Comparison of ENCODE assay signal across 13 cellular contexts in the genomic region with DNA sequence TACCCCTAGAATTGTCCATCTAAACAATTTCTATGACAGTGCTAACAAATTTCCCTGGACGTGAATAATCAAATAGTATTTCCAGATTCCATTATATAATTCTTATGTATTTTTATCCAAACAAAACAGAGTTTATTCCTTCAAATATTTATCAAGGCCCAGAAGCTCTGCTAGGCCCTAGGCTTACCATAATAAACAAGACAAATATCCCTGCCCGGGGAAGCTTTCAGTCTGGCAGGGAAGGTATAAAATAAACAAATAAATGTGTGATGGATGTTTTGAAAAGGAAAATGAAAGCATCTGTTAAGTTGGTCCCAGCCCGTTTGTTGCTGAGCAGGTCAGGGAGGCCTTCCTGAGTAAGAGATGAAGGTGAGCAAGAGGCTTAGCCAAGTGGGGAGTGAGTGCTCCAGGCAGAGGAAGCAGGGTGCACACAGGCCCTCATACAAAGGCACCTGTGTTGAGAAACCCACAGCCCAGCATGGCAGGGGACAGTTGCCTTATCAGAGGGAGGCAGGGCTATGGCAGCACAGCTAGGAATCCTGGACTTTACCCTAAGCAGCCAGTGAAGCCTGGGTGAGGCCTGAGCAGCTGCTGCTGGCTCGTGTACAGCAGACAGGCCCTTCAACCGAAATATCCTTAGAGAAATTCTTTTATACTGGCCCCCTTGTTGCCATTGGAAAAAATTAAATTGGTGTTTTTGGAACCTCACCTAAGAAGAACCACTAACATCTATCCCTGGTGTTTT. TPM values are rescaled to one million over a fixed set of nuclear protein-coding genes. Genes with fewer than 3 reads are reported as not detected.
DNase-seq lines count a peak whose midpoint lies in the region; ATAC-seq, FAIRE-seq and TF ChIP-seq lines count a peak whose summit lies in the region.
"Had no signal": no experiment of that assay in that cellular context is flagged by ENCODE, and none has a peak within 500 bp of the region (broad histone marks: within the 10 kb centered on the region; RNA-seq: fewer than 3 reads in every experiment).

No MANE protein-coding gene starts in this region.

- TF ChIP-seq POLR2A in K562 (conservative IDR thresholded peaks at IDR 0.05), result no peak

- H3K9me3 ChIP-seq in K562 (replicated peaks; ENCODE audit: control insufficient read depth, insufficient read depth, low read depth, low read length), result no peaks in the 10 kb centered on the region
- H3K9me3 ChIP-seq: BLaER1, thoracic aorta had no signal

- H3K4me2 ChIP-seq in K562 (ENCODE audit: insufficient read depth, low read length), result no peak overlapping the region
- H3K4me2 ChIP-seq: BLaER1 had no signal

- peaks cover 3% of the 10 kb centered on the region for H3K4me1 Mint-ChIP-seq in activated naive CD8-positive, alpha-beta T cell (ENCODE audit: low read depth)
- peaks cover 3% of the 10 kb centered on the region for H3K4me1 Mint-ChIP-seq in activated naive CD8-positive, alpha-beta T cell treated with anti-CD3 and anti-CD28 coated beads for 36 hours
- H3K4me1 Mint-ChIP-seq in memory B cell (no peaks in the 10 kb centered on the region), chondrocyte (ENCODE audit: low read depth) (peaks cover 2% of the 10 kb centered on the region)

- no peak for DNase-seq in activated naive CD8-positive, alpha-beta T cell treated with anti-CD3 and anti-CD28 coated beads for 36 hours
- DNase-seq in K562 (ENCODE audit: extremely low read depth in 1 of 4, low spot score in 3 of 4) (no peak), memory B cell (ENCODE audit: low spot score in 2 of 2) (no peak), chondrocyte (ENCODE audit: low spot score) (no peak), posterior cingulate gyrus (no peak), dorsolateral prefrontal cortex (no peak)
- DNase-seq: effector CD8-positive, alpha-beta T cell; NCI-H1694 had no signal

- POLR2A ChIA-PET in K562 (lab: Yijun Ruan, JAX), result no interaction called here

- no peaks in the 10 kb centered on the region for H3K27me3 Mint-ChIP-seq in activated naive CD8-positive, alpha-beta T cell
- H3K27me3 Mint-ChIP-seq in activated naive CD8-positive, alpha-beta T cell treated with anti-CD3 and anti-CD28 coated beads for 36 hours, result no peaks in the 10 kb centered on the region
- H3K27me3 Mint-ChIP-seq in memory B cell, result no peaks in the 10 kb centered on the region
- H3K27me3 Mint-ChIP-seq in chondrocyte (ENCODE audit: low read depth), result no peaks in the 10 kb centered on the region

- CTCF ChIA-PET in K562 (lab: Yijun Ruan, JAX; ENCODE audit: low intra/inter-chr PET ratio), result no interaction called here

- no peak overlapping the region for H2AFZ ChIP-seq in K562 (ENCODE audit: low read depth, low read length)

- BruUV-seq in K562 (replicated peaks; lab: Mats Ljungman, UMichigan), result no TSS peak

- no peaks in the 10 kb centered on the region for H3K9me3 Mint-ChIP-seq in activated naive CD8-positive, alpha-beta T cell (ENCODE audit: low read depth)
- H3K9me3 Mint-ChIP-seq in activated naive CD8-positive, alpha-beta T cell treated with anti-CD3 and anti-CD28 coated beads for 36 hours, result no peaks in the 10 kb centered on the region
- no peaks in the 10 kb centered on the region for H3K9me3 Mint-ChIP-seq in memory B cell
- H3K9me3 Mint-ChIP-seq in chondrocyte (ENCODE audit: low read depth), result no peaks in the 10 kb centered on the region

- in situ Hi-C loops in K562 (cut with MboI), result no loop called here

- no peak for TF ChIP-seq RAD21 in K562 (CRISPR knock-in tag; conservative IDR thresholded peaks at IDR 0.05 in 1 of 2, IDR thresholded peaks at IDR 0.05 in 1 of 2)

- WGBS in K562 (ENCODE audit: insufficient coverage, low coverage, missing lambda C conversion rate), result 90% methylated on average over 5 of the region's 5 CpGs

- intact Hi-C loops in K562 (cut with micrococcal nuclease) (no loop called here), posterior cingulate gyrus (cut with DNase I) (no loop called here), dorsolateral prefrontal cortex (cut with DNase I) (no loop called here)

- H4K20me1 ChIP-seq in K562 (replicated peaks; ENCODE audit: control insufficient read depth, insufficient read depth, low read length), result no peaks in the 10 kb centered on the region

- H3K36me3 Mint-ChIP-seq in activated naive CD8-positive, alpha-beta T cell, result peaks cover 13% of the 10 kb centered on the region
- H3K36me3 Mint-ChIP-seq in activated naive CD8-positive, alpha-beta T cell treated with anti-CD3 and anti-CD28 coated beads for 36 hours, result peaks cover 31% of the 10 kb centered on the region
- H3K36me3 Mint-ChIP-seq in memory B cell (peaks cover 9% of the 10 kb centered on the region), chondrocyte (ENCODE audit: low read depth) (no peaks in the 10 kb centered on the region)

- H3K27me3 ChIP-seq in K562 (ENCODE audit: control insufficient read depth in 2 of 2, insufficient read depth in 2 of 2, low read length in 2 of 2) (no peaks in the 10 kb centered on the region), dorsolateral prefrontal cortex (no peaks in the 10 kb centered on the region)
- H3K27me3 ChIP-seq: BLaER1 had no signal

- TF ChIP-seq CTCF in K562 (IDR thresholded peaks at IDR 0.05 in 2 of 3, conservative IDR thresholded peaks at IDR 0.05 in 1 of 3; ENCODE audit: insufficient read depth in 2 of 3, low read depth in 1 of 3, low read length in 3 of 3) (no peak), chondrocyte (IDR thresholded peaks at IDR 0.05) (no peak), dorsolateral prefrontal cortex (IDR thresholded peaks at IDR 0.05 in 54 of 56, conservative IDR thresholded peaks at IDR 0.05 in 2 of 56; ENCODE audit: low read depth in 1 of 56, partially characterized antibody in 56 of 56) (no peak)

- no peak for ATAC-seq in K562
- ATAC-seq in memory B cell (ENCODE audit: low read depth), result no peak
- ATAC-seq in GM18858 (IDR thresholded peaks at IDR 0.05; ENCODE audit: unreplicated experiment), result no peak

- H3K9ac ChIP-seq in K562 (ENCODE audit: insufficient read depth in 1 of 2, low read depth in 2 of 2, low read length in 2 of 2), result no peak overlapping the region
- H3K9ac ChIP-seq: BLaER1 had no signal

- FAIRE-seq in K562 (lab: Jason Lieb, UNC), result no peak
- FAIRE-seq: TTC549 had no signal

- H3K27ac ChIP-seq in K562 (ENCODE audit: extremely low read depth, low read depth, low read length) (no peak overlapping the region), dorsolateral prefrontal cortex (peak overlapping the region in 3 of 59 donors; percentile 25 to 46 (median 35))
- H3K27ac ChIP-seq: BLaER1 had no signal

- H3K4me1 ChIP-seq in K562 (replicated peaks in 1 of 2; ENCODE audit: control insufficient read depth in 2 of 2, insufficient read depth in 2 of 2, low read length in 2 of 2), result peaks cover 0 to 2% of the 10 kb centered on the region in 2 experiments; a peak in 1 of 5 replicates
- H3K4me1 ChIP-seq: BLaER1 had no signal

- H3K4me3 ChIP-seq in K562 (no peak overlapping the region), dorsolateral prefrontal cortex (no peak overlapping the region)
- H3K4me3 ChIP-seq: BLaER1, thoracic aorta had no signal

- H3K27ac Mint-ChIP-seq in activated naive CD8-positive, alpha-beta T cell, result peak overlapping the region; percentile 42
- no peak overlapping the region for H3K27ac Mint-ChIP-seq in activated naive CD8-positive, alpha-beta T cell treated with anti-CD3 and anti-CD28 coated beads for 36 hours
- H3K27ac Mint-ChIP-seq in memory B cell (peak overlapping the region; percentile 1), chondrocyte (ENCODE audit: unreplicated experiment) (no peak overlapping the region)

- peaks cover 92% of the 10 kb centered on the region for H3K36me3 ChIP-seq in K562 (ENCODE audit: control insufficient read depth, insufficient read depth, low read length)
- H3K36me3 ChIP-seq: thoracic aorta had no signal

- H3K9me1 ChIP-seq in K562 (ENCODE audit: control insufficient read depth, insufficient read depth, low read length), result no peaks in the 10 kb centered on the region

- no peak for TF ChIP-seq EP300 in K562 (IDR thresholded peaks at IDR 0.05; ENCODE audit: low read length)

- no peak overlapping the region for H3K4me3 Mint-ChIP-seq in activated naive CD8-positive, alpha-beta T cell
- H3K4me3 Mint-ChIP-seq in activated naive CD8-positive, alpha-beta T cell treated with anti-CD3 and anti-CD28 coated beads for 36 hours, result no peak overlapping the region
- H3K4me3 Mint-ChIP-seq in memory B cell (no peak overlapping the region), chondrocyte (ENCODE audit: unreplicated experiment) (no peak overlapping the region)

- H3K79me2 ChIP-seq in K562 (ENCODE audit: control insufficient read depth, insufficient read depth, low read length), result no peaks in the 10 kb centered on the region; the same call in 2 of the 3 replicates

RNA-seq across cellular contexts. Expression of gene SLC35D2, which starts 7.7 kb away (rescaled TPM):
- total RNA-seq in activated naive CD8-positive, alpha-beta T cell treated with anti-CD3 and anti-CD28 coated beads for 36 hours, result 1 to 10 TPM in 1 of 2 experiments, under 1 TPM in 1; 0.80 to 1.5 TPM
- 10.4 and 12.2 TPM in 2 replicates for total RNA-seq in K562 (2011; cell fraction: chromatin; rRNA removed; ENCODE audit: low replicate concordance)
- total RNA-seq in K562 (2011; cell fraction: nucleolus; rRNA removed), result 7.6 and 8.5 TPM in 2 replicates
- 13.0 and 19.7 TPM in 2 replicates for total RNA-seq in K562 (2011; cell fraction: nucleoplasm; rRNA removed)
- total RNA-seq in K562 (2014; rRNA removed), result 7.9 and 8.0 TPM in 2 replicates
- total RNA-seq in K562 (2014; rRNA removed; fragmentation: Illumina TruSeq; extraction: Trizol), result 11.8 and 13.9 TPM in 2 replicates
- total RNA-seq in K562 (2015; rRNA removed; fragmentation: Illumina TruSeq; extraction: Trizol), result 12.9 and 13.2 TPM in 2 replicates
- total RNA-seq in K562 (2021), result 10.6 and 11.7 TPM in 2 replicates
- polyA plus RNA-seq in K562 (2011; rRNA removed), result 11.2 and 14.9 TPM in 2 replicates
- polyA plus RNA-seq in K562 (2011; cell fraction: cytosol; rRNA removed), result 8.2 and 13.3 TPM in 2 replicates
- polyA plus RNA-seq in K562 (2011; cell fraction: nucleus; rRNA removed), result 8.4 and 9.7 TPM in 2 replicates
- 14.5 and 32.7 TPM in 2 replicates for polyA plus RNA-seq in K562 (2012)
- 12.1 and 12.7 TPM in 2 replicates for polyA plus RNA-seq in K562 (2014; fragmentation: Illumina TruSeq; extraction: Trizol)
- 1 to 10 TPM; 2.9 to 3.2 TPM for polyA plus RNA-seq in K562 (2014; fragmentation: Nextera tagmentation; extraction: Ambion mirVana)
- 9.0 and 14.1 TPM in 2 replicates for polyA plus RNA-seq in K562 (2014; rRNA removed)
- 8.9 and 9.0 TPM in 2 replicates for polyA minus RNA-seq in K562 (2011; rRNA and poly(A)+ RNA removed)
- 5.2 and 5.9 TPM in 2 replicates for polyA minus RNA-seq in K562 (2011; cell fraction: cytosol; rRNA and poly(A)+ RNA removed)
- 2.2 and 4.7 TPM in 2 replicates for polyA minus RNA-seq in K562 (2011; cell fraction: nucleus; rRNA and poly(A)+ RNA removed)
- 10.3 to 14.2 TPM (median 13.0 TPM) in 3 replicates for total RNA-seq in chondrocyte
- 10 to 100 TPM in 105 of 120 experiments, 1 to 10 TPM in 15; 5.6 to 99.0 (median 18.4) TPM for total RNA-seq in dorsolateral prefrontal cortex

RNA-seq across cellular contexts. Expression of gene ZNF367, which starts 27.0 kb away (rescaled TPM):
- total RNA-seq in activated naive CD8-positive, alpha-beta T cell treated with anti-CD3 and anti-CD28 coated beads for 36 hours, result 10 to 100 TPM; 40.2 to 40.9 TPM
- total RNA-seq in K562 (2011; cell fraction: chromatin; rRNA removed; ENCODE audit: low replicate concordance), result 5.9 and 11.7 TPM in 2 replicates
- 5.3 and 6.2 TPM in 2 replicates for total RNA-seq in K562 (2011; cell fraction: nucleolus; rRNA removed)
- total RNA-seq in K562 (2011; cell fraction: nucleoplasm; rRNA removed), result 7.2 and 10.0 TPM in 2 replicates
- total RNA-seq in K562 (2014; rRNA removed), result 12.4 and 13.2 TPM in 2 replicates
- total RNA-seq in K562 (2014; rRNA removed; fragmentation: Illumina TruSeq; extraction: Trizol), result 11.8 and 13.2 TPM in 2 replicates
- total RNA-seq in K562 (2015; rRNA removed; fragmentation: Illumina TruSeq; extraction: Trizol), result 12.6 and 14.4 TPM in 2 replicates
- total RNA-seq in K562 (2021), result 13.1 and 13.2 TPM in 2 replicates
- 7.3 and 9.1 TPM in 2 replicates for polyA plus RNA-seq in K562 (2011; rRNA removed)
- 3.0 and 3.3 TPM in 2 replicates for polyA plus RNA-seq in K562 (2011; cell fraction: cytosol; rRNA removed)
- polyA plus RNA-seq in K562 (2011; cell fraction: nucleus; rRNA removed), result 6.6 and 7.8 TPM in 2 replicates
- polyA plus RNA-seq in K562 (2012), result 6.5 and 7.2 TPM in 2 replicates
- polyA plus RNA-seq in K562 (2014; fragmentation: Illumina TruSeq; extraction: Trizol), result 9.4 and 10.0 TPM in 2 replicates
- polyA plus RNA-seq in K562 (2014; fragmentation: Nextera tagmentation; extraction: Ambion mirVana), result 1 to 10 TPM; 2.7 TPM
- polyA plus RNA-seq in K562 (2014; rRNA removed), result 9.9 and 10.8 TPM in 2 replicates
- 5.4 and 6.1 TPM in 2 replicates for polyA minus RNA-seq in K562 (2011; rRNA and poly(A)+ RNA removed)
- polyA minus RNA-seq in K562 (2011; cell fraction: cytosol; rRNA and poly(A)+ RNA removed), result 3.6 TPM in 2 replicates
- polyA minus RNA-seq in K562 (2011; cell fraction: nucleus; rRNA and poly(A)+ RNA removed), result 6.5 and 6.6 TPM in 2 replicates
- total RNA-seq in chondrocyte, result 1.5 to 7.9 TPM (median 1.7 TPM) in 3 replicates
- 1 to 10 TPM in 116 of 120 experiments, under 1 TPM in 4; 0.69 to 9.8 (median 1.8) TPM for total RNA-seq in dorsolateral prefrontal cortex

RNA-seq across cellular contexts. Expression of gene HABP4, which starts 58.8 kb away (rescaled TPM):
- total RNA-seq in activated naive CD8-positive, alpha-beta T cell treated with anti-CD3 and anti-CD28 coated beads for 36 hours, result 1 to 10 TPM; 6.1 to 7.2 TPM
- 0.81 and 2.5 TPM in 2 replicates for total RNA-seq in K562 (2011; cell fraction: chromatin; rRNA removed; ENCODE audit: low replicate concordance)
- 0.66 and 0.83 TPM in 2 replicates for total RNA-seq in K562 (2011; cell fraction: nucleolus; rRNA removed)
- 1.8 and 2.4 TPM in 2 replicates for total RNA-seq in K562 (2011; cell fraction: nucleoplasm; rRNA removed)
- 1.9 and 2.0 TPM in 2 replicates for total RNA-seq in K562 (2014; rRNA removed)
- total RNA-seq in K562 (2014; rRNA removed; fragmentation: Illumina TruSeq; extraction: Trizol), result 1.8 and 2.0 TPM in 2 replicates
- 1.3 and 1.9 TPM in 2 replicates for total RNA-seq in K562 (2015; rRNA removed; fragmentation: Illumina TruSeq; extraction: Trizol)
- 1.9 and 2.1 TPM in 2 replicates for total RNA-seq in K562 (2021)
- 1.4 and 2.2 TPM in 2 replicates for polyA plus RNA-seq in K562 (2011; rRNA removed)
- polyA plus RNA-seq in K562 (2011; cell fraction: cytosol; rRNA removed), result 0.42 and 1.8 TPM in 2 replicates
- polyA plus RNA-seq in K562 (2011; cell fraction: nucleus; rRNA removed), result 0.85 and 1.7 TPM in 2 replicates
- polyA plus RNA-seq in K562 (2012), result 3.0 and 3.6 TPM in 2 replicates
- polyA plus RNA-seq in K562 (2014; fragmentation: Illumina TruSeq; extraction: Trizol), result 1.1 and 2.0 TPM in 2 replicates
- polyA plus RNA-seq in K562 (2014; fragmentation: Nextera tagmentation; extraction: Ambion mirVana), result under 1 TPM; 0.38 to 0.52 TPM
- 2.4 and 3.4 TPM in 2 replicates for polyA plus RNA-seq in K562 (2014; rRNA removed)
- 0.70 and 1.3 TPM in 2 replicates for polyA minus RNA-seq in K562 (2011; rRNA and poly(A)+ RNA removed)
- 0.29 and 0.73 TPM in 2 replicates for polyA minus RNA-seq in K562 (2011; cell fraction: cytosol; rRNA and poly(A)+ RNA removed)
- 0.13 and 0.56 TPM in 2 replicates for polyA minus RNA-seq in K562 (2011; cell fraction: nucleus; rRNA and poly(A)+ RNA removed)
- total RNA-seq in chondrocyte, result 19.3 to 28.9 TPM (median 26.2 TPM) in 3 replicates
- 100 to 1,000 TPM in 42 of 120 experiments, 10 to 100 TPM in 78; 55.7 to 140 (median 94.3) TPM for total RNA-seq in dorsolateral prefrontal cortex

Comparison
In these comparisons a context has a peak if more than half of its experiments do, and no peak if none do; other contexts are left out.
1. H3K27ac Mint-ChIP-seq: peak in activated naive CD8-positive, alpha-beta T cell (single experiment) and memory B cell (single experiment); none in activated naive CD8-positive, alpha-beta T cell treated with anti-CD3 and anti-CD28 coated beads for 36 hours (single experiment) and chondrocyte (single experiment).